23 cellular contexts compared by ENCODE assay signal in genomic region chr3:27584874-27585273, GRCh38.
DNase-seq lines count a peak whose midpoint lies in the region; ATAC-seq, FAIRE-seq and TF ChIP-seq lines count a peak whose summit lies in the region.
"Had no signal": no experiment of that assay in that cellular context is flagged by ENCODE, and none has a peak within 500 bp of the region (broad histone marks: within the 10 kb centered on the region; RNA-seq: fewer than 3 reads in every experiment).

No MANE protein-coding gene starts in this region.

- H3K4me1 ChIP-seq in esophagus squamous epithelium (peaks cover 3 to 59% (median 11%) of the 10 kb centered on the region in 3 donors), right lobe of liver (no peaks in the 10 kb centered on the region)

- H3K4me3 ChIP-seq in esophagus squamous epithelium = no peak overlapping the region
- H3K4me3 ChIP-seq in right lobe of liver = no peak overlapping the region
- H3K4me3 ChIP-seq: GM12878, Peyer's patch had no signal

- no peak for TF ChIP-seq POLR2A in esophagus squamous epithelium (IDR thresholded peaks at IDR 0.05)
- no peak for TF ChIP-seq POLR2A in right lobe of liver (IDR thresholded peaks at IDR 0.05)

- H3K27me3 ChIP-seq in esophagus squamous epithelium = no peaks in the 10 kb centered on the region
- no peaks in the 10 kb centered on the region for H3K27me3 ChIP-seq in right lobe of liver
- H3K27me3 ChIP-seq: Peyer's patch had no signal

- H3K36me3 ChIP-seq in esophagus squamous epithelium = no peaks in the 10 kb centered on the region
- no peaks in the 10 kb centered on the region for H3K36me3 ChIP-seq in right lobe of liver
- H3K36me3 ChIP-seq: Peyer's patch had no signal

- no peaks in the 10 kb centered on the region for H3K9me3 ChIP-seq in esophagus squamous epithelium
- H3K9me3 ChIP-seq in right lobe of liver = no peaks in the 10 kb centered on the region
- H3K9me3 ChIP-seq: Caco-2, Peyer's patch, SK-N-SH had no signal

- ATAC-seq in right lobe of liver (peak in 3 of 4 donors; percentile 45 to 83 (median 53)), GM18498 (IDR thresholded peaks at IDR 0.05; ENCODE audit: unreplicated experiment) (no peak)
- ATAC-seq: CD8-positive, alpha-beta T cell; GM12878 had no signal

- intact Hi-C loops in esophagus squamous epithelium (cut with DNase I) (loop anchor here (10.0 kb wide), 1 partner anchor 100 kb away; the partner anchor contains the start of gene SLC4A7), right lobe of liver (cut with DNase I) (no loop called here)

- DNase-seq in esophagus squamous epithelium (lab: John Stamatoyannopoulos, UW) (no peak), right lobe of liver (no peak), NCI-H1694 treated with DMSO at 0.1 percent for 48 hours (lab: John Stamatoyannopoulos, UW) (no peak), AG08395 (ENCODE audit: low spot score) (no peak), frontal cortex (ENCODE audit: low spot score in 2 of 2) (no peak)
- DNase-seq: Caco-2; CD8-positive, alpha-beta T cell; NCI-H1092; NCI-H1417 treated with DMSO at 0.1 percent for 48 hours; NCI-H187; NCI-H2081 treated with DMSO at 0.1 percent for 48 hours; NCI-H2171; NCI-H226; NCI-H510A; NCI-H69; Peyer's patch; SK-N-SH had no signal

- WGBS in esophagus squamous epithelium, 2 donors = 26 to 44% methylated on average over 2 of the region's 2 CpGs
- WGBS in right lobe of liver (ENCODE audit: insufficient coverage, low coverage, low lambda C conversion rate, missing lambda C conversion rate) = 21% methylated on average over 2 of the region's 2 CpGs

- no peak for FAIRE-seq in frontal cortex (lab: Jason Lieb, UNC)
- FAIRE-seq: G401.6, GM12878, H54 had no signal

- H3K27ac ChIP-seq in VCaP (peak overlapping the region; percentile 47), esophagus squamous epithelium (peak overlapping the region; percentile 54 to 72 (median 66)), right lobe of liver (no peak overlapping the region)
- H3K27ac ChIP-seq: C4-2B had no signal

- TF ChIP-seq CTCF in VCaP (conservative IDR thresholded peaks at IDR 0.05) = no peak
- no peak for TF ChIP-seq CTCF in esophagus squamous epithelium (IDR thresholded peaks at IDR 0.05)
- TF ChIP-seq CTCF in right lobe of liver (IDR thresholded peaks at IDR 0.05) = no peak

Comparison
In these comparisons a context has a peak if more than half of its experiments do, and no peak if none do; other contexts are left out.
1. H3K27ac ChIP-seq: peak in VCaP (single experiment) and esophagus squamous epithelium (4 of 4); none in right lobe of liver (0 of 3).